Comparison of ENCODE assay signal across 10 cellular contexts in the genomic region with DNA sequence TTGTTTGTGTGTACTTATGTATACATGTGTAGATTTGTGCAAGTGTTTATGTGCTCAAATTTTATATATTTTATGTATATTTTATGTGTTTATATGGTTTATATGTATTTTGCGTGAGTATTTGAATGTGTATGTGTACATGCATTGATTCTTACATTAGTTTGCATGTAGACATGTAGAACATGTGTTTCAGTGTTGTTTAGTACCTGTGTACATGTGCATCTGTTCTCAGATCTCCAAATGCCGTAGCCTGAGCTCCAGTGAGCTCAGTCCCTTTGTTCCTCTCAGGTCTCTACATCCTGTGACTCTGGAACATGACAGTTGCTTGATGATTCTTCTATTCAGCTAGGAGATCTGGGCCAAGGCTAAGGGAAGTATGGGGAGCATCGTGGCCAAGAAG. TPM values are rescaled to one million over a fixed set of nuclear protein-coding genes. Genes with fewer than 3 reads are reported as not detected.
"Had no signal": no experiment of that assay in that cellular context is flagged by ENCODE, and none has a peak within 500 bp of the region (broad histone marks: within the 10 kb centered on the region; RNA-seq: fewer than 3 reads in every experiment).

No MANE protein-coding gene starts in this region.

- ATAC-seq: K562 had no signal

- DNase-seq: IMR-90, KBM-7, KG1 had no signal

- H3K9ac ChIP-seq: KMS-11 had no signal

- FAIRE-seq: HTR-8/SVneo, K562 had no signal

- H3K4me2 ChIP-seq: KMS-11 had no signal

- H3K27ac ChIP-seq: HL-60, KMS-11 had no signal

- H3K4me3 ChIP-seq: K562 had no signal

RNA-seq across cellular contexts. Expression of a gene that starts 4.5 kb away (rescaled TPM):
- total RNA-seq: HT-29, HT1080, IMR-90, K562 had no signal
- polyA plus RNA-seq: IgD-negative memory B cell, IMR-90, K562 had no signal

RNA-seq across cellular contexts. Expression of a gene that starts 11.1 kb away (rescaled TPM):
- total RNA-seq: HT-29, HT1080, IMR-90, K562 had no signal
- polyA plus RNA-seq: IgD-negative memory B cell, IMR-90, K562 had no signal

RNA-seq across cellular contexts. Expression of a gene that starts 26.5 kb away (rescaled TPM):
- total RNA-seq: HT-29, HT1080, IMR-90, K562 had no signal
- polyA plus RNA-seq: IgD-negative memory B cell, IMR-90, K562 had no signal

RNA-seq across cellular contexts. Expression of a gene that starts 45.5 kb away (rescaled TPM):
- total RNA-seq: HT-29, HT1080, IMR-90, K562 had no signal
- polyA plus RNA-seq: IgD-negative memory B cell, IMR-90, K562 had no signal
